Comparison of ENCODE assay signal across 18 cellular contexts in genomic region chr16:84896847-84897246, GRCh38.
DNase-seq lines count a peak whose midpoint lies in the region; ATAC-seq, FAIRE-seq and TF ChIP-seq lines count a peak whose summit lies in the region.
"Had no signal": no experiment of that assay in that cellular context is flagged by ENCODE, and none has a peak within 500 bp of the region (broad histone marks: within the 10 kb centered on the region; RNA-seq: fewer than 3 reads in every experiment).

No MANE protein-coding gene starts in this region.

- H2AFZ ChIP-seq in HCT116 (ENCODE audit: low read depth, low read length, poor library complexity, severe bottlenecking), result no peak overlapping the region
- no peak overlapping the region for H2AFZ ChIP-seq in H1 (ENCODE audit: low read length)
- no peak overlapping the region for H2AFZ ChIP-seq in HepG2 (ENCODE audit: low read length)

- H4K8ac ChIP-seq in H1 (ENCODE audit: extremely low read depth, insufficient read depth, low read length), result no peak overlapping the region

- no peak overlapping the region for H2BK120ac ChIP-seq in H1 (replicated peaks; ENCODE audit: low read depth, low read length)

- H3K4me2 ChIP-seq in HCT116 (ENCODE audit: low read length), result no peak overlapping the region
- H3K4me2 ChIP-seq in H1 (ENCODE audit: insufficient read depth in 1 of 2, low read depth in 2 of 2, low read length in 2 of 2), result no peak overlapping the region
- H3K4me2 ChIP-seq in HepG2 (ENCODE audit: low read depth, low read length), result no peak overlapping the region

- H4K20me1 ChIP-seq in HCT116 (ENCODE audit: insufficient read depth) (no peaks in the 10 kb centered on the region), H1 (replicated peaks in 1 of 2; ENCODE audit: control insufficient read depth in 1 of 2, insufficient read depth in 2 of 2, low read length in 2 of 2) (no peaks in the 10 kb centered on the region), HepG2 (ENCODE audit: insufficient read depth, low read length) (no peaks in the 10 kb centered on the region)

- in situ Hi-C loops in HepG2 (cut with HindIII; ENCODE audit: extremely low pct_ligation_motif_present, low pct_unique_long_range_greater_than_20kb), result no loop called here

- H3K79me1 ChIP-seq in H1 (ENCODE audit: low read depth, low read length), result no peaks in the 10 kb centered on the region

- 0 out of 2 replicates have a peak, but pooled peaks have one; percentile 42 for ATAC-seq in HCT116
- no peak for ATAC-seq in HepG2
- ATAC-seq in T-cell (replicated peaks in 1 of 4), result no peak
- ATAC-seq: CD8-positive, alpha-beta T cell had no signal

- peak overlapping the region; percentile 96 to 99 (median 99) for H3K27ac Mint-ChIP-seq in CD14-positive monocyte
- no peak overlapping the region for H3K27ac Mint-ChIP-seq in T-cell
- H3K27ac Mint-ChIP-seq: CD8-positive, alpha-beta T cell had no signal

- WGBS in H1 (ENCODE audit: extremely low coverage in 1 of 2, insufficient coverage in 1 of 2, insufficient read length in 1 of 2, insufficient replicate concordance in 2 of 2, low coverage in 1 of 2, low lambda C conversion rate in 2 of 2, missing lambda C conversion rate in 1 of 2), 2 experiments, result 90% methylated on average over 9 of the region's 9 CpGs; no CpG with 5 or more reads in 1 of the 2 experiments
- WGBS in HepG2 (ENCODE audit: low lambda C conversion rate), result 61% methylated on average over 9 of the region's 9 CpGs

- intact Hi-C loops in CD14-positive monocyte (cut with micrococcal nuclease) (loop anchor here in 1 of 2 donors (5.0 kb wide), 1 partner anchor 155 kb away; no protein-coding TSS in a partner anchor), HCT116 (cut with micrococcal nuclease) (no loop called here), HepG2 (cut with micrococcal nuclease; ENCODE audit: unreplicated experiment) (no loop called here), A673 (cut with micrococcal nuclease; ENCODE audit: unreplicated experiment) (no loop called here)

- TF ChIP-seq POLR2A in HCT116 (IDR thresholded peaks at IDR 0.05; ENCODE audit: borderline replicate concordance, extremely low read depth, insufficient read depth, insufficient read length) (no peak), H1 (IDR thresholded peaks at IDR 0.05; ENCODE audit: control extremely low read depth in 1 of 2, low read depth in 2 of 2, low read length in 2 of 2) (no peak), HepG2 (IDR thresholded peaks at IDR 0.05; ENCODE audit: insufficient read depth in 1 of 2, low read depth in 2 of 2, low read length in 2 of 2) (no peak)

- peaks cover 0 to 5% of the 10 kb centered on the region in 2 experiments; a peak in 1 of 4 replicates for H3K4me1 ChIP-seq in HCT116 (ENCODE audit: control insufficient read depth in 1 of 2, insufficient read depth in 2 of 2, low read length in 2 of 2)
- no peaks in the 10 kb centered on the region for H3K4me1 ChIP-seq in H1 (replicated peaks in 1 of 4; ENCODE audit: control insufficient read depth in 3 of 4, insufficient read depth in 4 of 4, low read length in 3 of 4)
- peaks cover 77 to 81% of the 10 kb centered on the region in 2 experiments for H3K4me1 ChIP-seq in neutrophil (ENCODE audit: control insufficient read depth in 1 of 2, insufficient read depth in 1 of 2, low read depth in 1 of 2, low read length in 1 of 2)
- peaks cover 11% of the 10 kb centered on the region for H3K4me1 ChIP-seq in HepG2 (ENCODE audit: insufficient read depth, low read length)
- H3K4me1 ChIP-seq in A673 (ENCODE audit: insufficient read depth, low read length, poor library complexity, severe bottlenecking), result no peaks in the 10 kb centered on the region

- no TSS peak for BruUV-seq in HCT116 (replicated peaks; lab: Mats Ljungman, UMichigan)
- no TSS peak for BruUV-seq in HepG2 (replicated peaks; lab: Mats Ljungman, UMichigan)
- BruUV-seq in A673 (replicated peaks; lab: Mats Ljungman, UMichigan), result no TSS peak

- no peak overlapping the region for H2BK20ac ChIP-seq in H1 (ENCODE audit: low read length)

- H3K4ac ChIP-seq in H1 (replicated peaks; ENCODE audit: insufficient read length, low read depth, low read length), result no peak overlapping the region

- no peak overlapping the region for H3K14ac ChIP-seq in H1 (ENCODE audit: insufficient read length)

- H2AK5ac ChIP-seq in H1 (ENCODE audit: low read depth, low read length), result no peak overlapping the region

- H3K9me3 ChIP-seq in HCT116 (ENCODE audit: control insufficient read depth in 1 of 2, insufficient read depth in 1 of 2, low read depth in 1 of 2, low read length in 2 of 2) (no peaks in the 10 kb centered on the region), H1 (ENCODE audit: insufficient read depth in 2 of 2, low read depth in 1 of 2, low read length in 1 of 2) (no peaks in the 10 kb centered on the region), neutrophil (no peaks in the 10 kb centered on the region), HepG2 (ENCODE audit: low read length) (no peaks in the 10 kb centered on the region), A673 (ENCODE audit: low read depth, low read length, poor library complexity, severe bottlenecking) (no peaks in the 10 kb centered on the region)
- H3K9me3 ChIP-seq: HAP-1 had no signal

- RAD21 ChIA-PET in HCT116 (lab: Charles Lee; ENCODE audit: low non-redundant PET in 1 of 2, low total read pairs in 2 of 2, uncharacterized antibody in 2 of 2, unreplicated experiment in 2 of 2), result no interaction called here

- no peak for FAIRE-seq in H1 (lab: Jason Lieb, UNC)
- no peak for FAIRE-seq in HepG2 (lab: Jason Lieb, UNC)

- H3K79me2 ChIP-seq in HCT116 (ENCODE audit: insufficient read depth, low read length) (no peaks in the 10 kb centered on the region), H1 (ENCODE audit: control insufficient read depth in 1 of 2, insufficient read depth in 2 of 2, low read length in 2 of 2) (no peaks in the 10 kb centered on the region), HepG2 (ENCODE audit: insufficient read depth, low read length) (no peaks in the 10 kb centered on the region)

- H3K27me3 Mint-ChIP-seq in CD14-positive monocyte (ENCODE audit: low read depth in 3 of 3), result no peaks in the 10 kb centered on the region
- H3K27me3 Mint-ChIP-seq in T-cell, result peaks cover 0 to 9% of the 10 kb centered on the region in 2 donors

- no peak overlapping the region for H3K4me3 ChIP-seq in HCT116 (replicated peaks in 1 of 2; ENCODE audit: low read depth in 1 of 2, low read length in 2 of 2)
- no peak overlapping the region for H3K4me3 ChIP-seq in H1 (ENCODE audit: extremely low read depth in 1 of 4, insufficient read depth in 2 of 4, low read depth in 3 of 4, low read length in 4 of 4)
- peak overlapping the region in 1 of 2 experiments; percentile 3 for H3K4me3 ChIP-seq in neutrophil (ENCODE audit: low read depth in 1 of 2, low read length in 1 of 2)
- no peak overlapping the region for H3K4me3 ChIP-seq in HepG2 (replicated peaks in 1 of 3; ENCODE audit: insufficient read depth in 1 of 3, low read depth in 2 of 3, low read length in 3 of 3)
- no peak overlapping the region for H3K4me3 ChIP-seq in A673 (ENCODE audit: low read depth, low read length, poor library complexity, severe bottlenecking)
- H3K4me3 ChIP-seq: HAP-1 had no signal

- TF ChIP-seq CTCF in CD14-positive monocyte (IDR thresholded peaks at IDR 0.05) (no peak), HCT116 (IDR thresholded peaks at IDR 0.05 in 2 of 3, conservative IDR thresholded peaks at IDR 0.05 in 1 of 3; ENCODE audit: borderline replicate concordance in 1 of 3, insufficient read depth in 1 of 3, low read depth in 2 of 3, low read length in 2 of 3) (no peak), H1 (IDR thresholded peaks at IDR 0.05; ENCODE audit: control extremely low read depth in 1 of 3, insufficient read depth in 1 of 3, low read depth in 1 of 3, low read length in 3 of 3) (peak; percentile 5 to 47 (median 35); a peak in 2 of 4 replicates), neutrophil (IDR thresholded peaks at IDR 0.05) (no peak), HepG2 (CRISPR knock-in tag; IDR thresholded peaks at IDR 0.05) (no peak), A673 (conservative IDR thresholded peaks at IDR 0.05; ENCODE audit: low read depth, low read length) (no peak)

- H3K4me3 Mint-ChIP-seq in CD14-positive monocyte (no peak overlapping the region), T-cell (no peak overlapping the region)
- H3K4me3 Mint-ChIP-seq: CD8-positive, alpha-beta T cell had no signal

- peaks cover 0 to 14% (median 8%) of the 10 kb centered on the region in 7 donors for H3K9me3 Mint-ChIP-seq in CD14-positive monocyte
- no peaks in the 10 kb centered on the region for H3K9me3 Mint-ChIP-seq in T-cell
- H3K9me3 Mint-ChIP-seq: CD8-positive, alpha-beta T cell had no signal

- H3K23me2 ChIP-seq in H1 (ENCODE audit: low read depth, low read length), result no peaks in the 10 kb centered on the region; the same call in 1 of the 2 replicates

- H3K56ac ChIP-seq in H1 (replicated peaks; ENCODE audit: insufficient read length, low read depth, low read length), result no peak overlapping the region

- H3K27ac ChIP-seq in HCT116 (ENCODE audit: low read depth, low read length) (no peak overlapping the region), H1 (ENCODE audit: low read depth, low read length) (no peak overlapping the region), neutrophil (peak overlapping the region; percentile 97), HepG2 (ENCODE audit: extremely low read length, insufficient read depth, low read length) (no peak overlapping the region), A673 (ENCODE audit: low read depth, low read length, poor library complexity, severe bottlenecking) (no peak overlapping the region)
- H3K27ac ChIP-seq: HL-60 had no signal

- H3K9me2 ChIP-seq in HCT116 (ENCODE audit: insufficient read depth), result no peaks in the 10 kb centered on the region

- DNase-seq in CD14-positive monocyte (ENCODE audit: low spot score) (no peak), HCT116 (ENCODE audit: low read depth, low spot score) (no peak), H1 (ENCODE audit: low read depth in 1 of 2, low spot score in 2 of 2) (no peak), HepG2 (ENCODE audit: low spot score) (no peak), A673 (ENCODE audit: low spot score) (no peak), T-cell (no peak)
- no peak for DNase-seq in activated naive CD4-positive, alpha-beta T cell treated with Interleukin-2 at 50 U/mL for 16 hours
- DNase-seq: ACHN; Calu3; CD8-positive, alpha-beta T cell; DMS79 treated with DMSO at 0.1 percent for 48 hours; GF-D8; GOT3; IMR-90; KBM-7 had no signal

- H3K36me3 Mint-ChIP-seq in CD14-positive monocyte (peaks cover 26 to 72% of the 10 kb centered on the region in 2 donors), T-cell (no peaks in the 10 kb centered on the region)
- H3K36me3 Mint-ChIP-seq: CD8-positive, alpha-beta T cell had no signal

- TF ChIP-seq EP300 in H1 (IDR thresholded peaks at IDR 0.05; ENCODE audit: borderline replicate concordance in 1 of 2, low read depth in 2 of 2, low read length in 2 of 2) (no peak), HepG2 (IDR thresholded peaks at IDR 0.05; ENCODE audit: low read depth in 2 of 2, low read length in 2 of 2) (no peak), HepG2 (CRISPR knock-in tag; IDR thresholded peaks at IDR 0.05; ENCODE audit: borderline replicate concordance) (no peak)

- H3K23ac ChIP-seq in H1 (ENCODE audit: insufficient read length), result no peak overlapping the region

- CTCF ChIA-PET in HCT116 (lab: Charles Lee), result interaction anchor here (0.6 kb wide), 1 partner anchor 15 kb away, joined by 4 read pairs; no protein-coding TSS in a partner anchor
- CTCF ChIA-PET in H1 (lab: Charles Lee; ENCODE audit: partially characterized antibody), result interaction anchor here (1.0 to 2.2 kb wide), 10 partner anchors 9 to 225 kb away, joined by 3 to 9 read pairs (median 4); no protein-coding TSS in a partner anchor
- CTCF ChIA-PET in HepG2 (lab: Yijun Ruan, JAX; ENCODE audit: low intra/inter-chr PET ratio, low total read pairs), result no interaction called here
- CTCF ChIA-PET in A673 (lab: Charles Lee), result no interaction called here
- CTCF ChIA-PET in T-cell (lab: Charles Lee), result no interaction called here

- H3K18ac ChIP-seq in H1 (ENCODE audit: extremely low read depth, low read length), result no peak overlapping the region

- no peak overlapping the region for H2BK12ac ChIP-seq in H1 (ENCODE audit: low read depth, low read length)

- H3K27me3 ChIP-seq in HCT116 (ENCODE audit: insufficient read depth, low read length) (no peaks in the 10 kb centered on the region), H1 (replicated peaks in 1 of 4; ENCODE audit: control insufficient read depth in 3 of 4, extremely low read depth in 1 of 4, insufficient read depth in 3 of 4, low read length in 3 of 4) (no peaks in the 10 kb centered on the region), neutrophil (no peaks in the 10 kb centered on the region), HepG2 (ENCODE audit: control insufficient read depth in 1 of 2, insufficient read depth in 2 of 2, low read length in 2 of 2) (peaks cover 5 to 19% of the 10 kb centered on the region in 2 experiments), A673 (replicated peaks; ENCODE audit: insufficient read depth, low read depth, low read length, poor library complexity) (no peaks in the 10 kb centered on the region)

- H2BK15ac ChIP-seq in H1 (ENCODE audit: low read length), result no peak overlapping the region

- no peak overlapping the region for H2BK5ac ChIP-seq in H1 (ENCODE audit: low read depth, low read length)

- H3K4me1 Mint-ChIP-seq in CD14-positive monocyte (peaks cover 77% of the 10 kb centered on the region), T-cell (no peaks in the 10 kb centered on the region)

- H3K36me3 ChIP-seq in HCT116 (ENCODE audit: control insufficient read depth in 1 of 2, insufficient read depth in 2 of 2, low read length in 2 of 2) (no peaks in the 10 kb centered on the region), H1 (ENCODE audit: control insufficient read depth in 2 of 4, insufficient read depth in 4 of 4, low read length in 3 of 4) (no peaks in the 10 kb centered on the region), neutrophil (peaks cover 45% of the 10 kb centered on the region), HepG2 (replicated peaks in 1 of 2; ENCODE audit: control insufficient read depth in 1 of 2, insufficient read depth in 2 of 2, low read length in 2 of 2) (no peaks in the 10 kb centered on the region), A673 (ENCODE audit: insufficient read depth, low read length, poor library complexity, severe bottlenecking) (no peaks in the 10 kb centered on the region)
- H3K36me3 ChIP-seq: HAP-1 had no signal

- POLR2A ChIA-PET in HCT116 (lab: Charles Lee) (no interaction called here), H1 (lab: Charles Lee; ENCODE audit: partially characterized antibody) (interaction anchor here (0.6 kb wide), 1 partner anchor 265 kb away, joined by 3 read pairs; no protein-coding TSS in a partner anchor), HepG2 (lab: Yijun Ruan, JAX) (no interaction called here), A673 (lab: Charles Lee; ENCODE audit: low non-redundant PET) (no interaction called here), T-cell (lab: Charles Lee) (no interaction called here)

- H3K9ac ChIP-seq in HCT116 (ENCODE audit: low read length) (no peak overlapping the region), H1 (replicated peaks in 1 of 4; ENCODE audit: extremely low read depth in 1 of 4, low read depth in 3 of 4, low read length in 3 of 4) (no peak overlapping the region), HepG2 (ENCODE audit: insufficient read depth, low read depth, low read length) (no peak overlapping the region)

- no peak overlapping the region for H4K91ac ChIP-seq in H1 (replicated peaks; ENCODE audit: insufficient read length, low read length)

- TF ChIP-seq RAD21 in HCT116 (IDR thresholded peaks at IDR 0.05; ENCODE audit: low read depth) (no peak), H1 (IDR thresholded peaks at IDR 0.05 in 1 of 2, conservative IDR thresholded peaks at IDR 0.05 in 1 of 2; ENCODE audit: low read depth in 2 of 2, low read length in 2 of 2) (peak; percentile 10 to 41; a peak in 3 of 4 replicates), HepG2 (CRISPR knock-in tag; IDR thresholded peaks at IDR 0.05) (no peak)

- no peak overlapping the region for H4K5ac ChIP-seq in H1 (ENCODE audit: insufficient read length, low read depth, low read length)

Comparison
In these comparisons a context has a peak if more than half of its experiments do, and no peak if none do; other contexts are left out.
1. H3K27ac Mint-ChIP-seq: peak in CD14-positive monocyte (7 of 7); none in T-cell (0 of 2).
2. CTCF ChIP-seq: peak in H1 (3 of 3); none in CD14-positive monocyte (single experiment), HCT116 (0 of 3), neutrophil (single experiment), HepG2 (single experiment) and A673 (single experiment).
3. CTCF ChIA-PET loops: an anchor here in HCT116 (0.6 kb wide) and H1 (1.0 to 2.2 kb wide); none called in HepG2, A673 and T-cell.